Comparison of ENCODE assay signal across 8 cellular contexts in genomic region chr15:55742927-55743614, GRCh38.
DNase-seq lines count a peak whose midpoint lies in the region; ATAC-seq, FAIRE-seq and TF ChIP-seq lines count a peak whose summit lies in the region.

Gene PRTG, minus strand, starts transcription at chr15:55743152. Its CDS starts 221 bp downstream, at chr15:55742931.

- peak within 1 kb of the TSS; percentile 27; the same call in 1 of the 2 replicates for H3K4me2 ChIP-seq in DOHH2 (ENCODE audit: low read length)

- H3K4me3 ChIP-seq in DOHH2 (ENCODE audit: low read length) (no peak within 1 kb of the TSS), neutrophil (ENCODE audit: low read depth in 1 of 2, low read length in 1 of 2) (peak within 1 kb of the TSS; percentile 25 to 48)

- no peaks in the 10 kb centered on the region for H3K79me2 ChIP-seq in DOHH2 (ENCODE audit: control insufficient read depth, low read length)

- TF ChIP-seq CTCF in DOHH2 (IDR thresholded peaks at IDR 0.05; ENCODE audit: low read depth, low read length, poor library complexity, severe bottlenecking) (no peak), neutrophil (IDR thresholded peaks at IDR 0.05) (no peak)

- H3K36me3 ChIP-seq in DOHH2 (ENCODE audit: control insufficient read depth, low read length) (no peaks in the 10 kb centered on the region), neutrophil (no peaks in the 10 kb centered on the region)

- H3K9me2 ChIP-seq in DOHH2 (replicated peaks; ENCODE audit: control insufficient read depth, low read length), result no peaks in the 10 kb centered on the region

- H3K27ac ChIP-seq in DOHH2 (ENCODE audit: low read depth, low read length), result no peak within 1 kb of the TSS
- no peak within 1 kb of the TSS for H3K27ac ChIP-seq in neutrophil

- ATAC-seq in HG02840 (IDR thresholded peaks at IDR 0.05; ENCODE audit: low FRiP score, unreplicated experiment) (no peak), GM18870 (IDR thresholded peaks at IDR 0.05; ENCODE audit: unreplicated experiment) (no peak), HG02884 (IDR thresholded peaks at IDR 0.05; ENCODE audit: unreplicated experiment) (no peak)

- DNase-seq in HTR-8/SVneo (ENCODE audit: insufficient read length, low spot score) (peak; percentile 80), globus pallidus (ENCODE audit: low spot score) (peak; percentile 31)
- peak; percentile 14 for DNase-seq in activated CD8-positive, alpha-beta memory T cell treated with anti-CD3 and anti-CD28 coated beads, Interleukin-2, amount 50 U/mL, for 4 hours

- H3K9me3 ChIP-seq in DOHH2 (ENCODE audit: control insufficient read depth, insufficient read depth, low read length) (no peaks in the 10 kb centered on the region), neutrophil (no peaks in the 10 kb centered on the region)

- FAIRE-seq in HTR-8/SVneo (lab: Jason Lieb, UNC), result peak; percentile 74

- H3K27me3 ChIP-seq in DOHH2 (ENCODE audit: control insufficient read depth, low read length) (peaks cover 29% of the 10 kb centered on the region), neutrophil (peaks cover 82% of the 10 kb centered on the region)

- no peaks in the 10 kb centered on the region for H4K20me1 ChIP-seq in DOHH2 (ENCODE audit: control insufficient read depth, insufficient read depth, low read depth, low read length)

- H3K4me1 ChIP-seq in DOHH2 (ENCODE audit: control insufficient read depth, low read length) (no peaks in the 10 kb centered on the region), neutrophil (ENCODE audit: control insufficient read depth in 1 of 2, insufficient read depth in 1 of 2, low read depth in 1 of 2, low read length in 1 of 2) (peaks cover 15% of the 10 kb centered on the region in 2 experiments)

- no peaks in the 10 kb centered on the region for H3F3A ChIP-seq in DOHH2 (ENCODE audit: control insufficient read depth, insufficient read depth)

Comparison
In these comparisons a context has a peak if more than half of its experiments do, and no peak if none do; other contexts are left out.
1. DNase-seq: peak in every context shown above with its lines; median percentile 80 in HTR-8/SVneo; 31 in globus pallidus; 14 in activated CD8-positive, alpha-beta memory T cell treated with anti-CD3 and anti-CD28 coated beads, Interleukin-2, amount 50 U/mL, for 4 hours.